ENCODE assay signal across 7 cellular contexts in genomic region chr15:53976844-53977392, GRCh38. TPM values are rescaled to one million over a fixed set of nuclear protein-coding genes. Genes with fewer than 3 reads are reported as not detected.
DNase-seq lines count a peak whose midpoint lies in the region; ATAC-seq and TF ChIP-seq lines count a peak whose summit lies in the region.

No MANE protein-coding gene starts in this region.

- TF ChIP-seq POLR2A in testis (IDR thresholded peaks at IDR 0.05): no peak

- H3K36me3 ChIP-seq in PC-3 (ENCODE audit: low read depth, low read length): no peaks in the 10 kb centered on the region
- no peaks in the 10 kb centered on the region for H3K36me3 ChIP-seq in testis (ENCODE audit: low read depth, missing control alignments)

- ATAC-seq in PC-3 (no peak), HG03378 (IDR thresholded peaks at IDR 0.05; ENCODE audit: unreplicated experiment) (no peak)

- POLR2A ChIA-PET in PC-3 (lab: Charles Lee; ENCODE audit: unreplicated experiment): no interaction called here

- 0 out of 2 replicates have a peak, but pooled peaks have one; percentile 18 for TF ChIP-seq CTCF in PC-3 (conservative IDR thresholded peaks at IDR 0.05; ENCODE audit: low read depth, low read length)
- peak in 1 of 3 experiments; percentile 12 for TF ChIP-seq CTCF in testis (IDR thresholded peaks at IDR 0.05)

- peak; percentile 63 for DNase-seq in KG1 (lab: John Stamatoyannopoulos, UW)
- DNase-seq in PC-3: peak; percentile 8
- peak; percentile 30 for DNase-seq in glomerular visceral epithelial cell (ENCODE audit: extremely low spot score)
- DNase-seq in testis: peak; percentile 40
- DNase-seq in SKM-1 (lab: John Stamatoyannopoulos, UW; ENCODE audit: unreplicated experiment): no peak
- DNase-seq in NCI-H2196 (lab: John Stamatoyannopoulos, UW; ENCODE audit: unreplicated experiment): no peak

- WGBS in testis, 2 donors: 54 to 61% methylated on average over 8 of the region's 8 CpGs

- intact Hi-C loops in PC-3 (cut with micrococcal nuclease): no loop called here
- intact Hi-C loops in testis (cut with DNase I; ENCODE audit: low total_unique reads): no loop called here

- H3K4me1 ChIP-seq in PC-3 (ENCODE audit: insufficient read depth, low read length): no peaks in the 10 kb centered on the region
- no peaks in the 10 kb centered on the region for H3K4me1 ChIP-seq in testis

- no peak overlapping the region for H3K4me2 ChIP-seq in PC-3 (ENCODE audit: low read length)

- no peaks in the 10 kb centered on the region for H3F3A ChIP-seq in PC-3 (ENCODE audit: low read length, unreplicated experiment)

- no peak overlapping the region for H3K9ac ChIP-seq in PC-3 (ENCODE audit: low read length)

- H3K9me3 ChIP-seq in PC-3 (ENCODE audit: low read length) (no peaks in the 10 kb centered on the region), testis (no peaks in the 10 kb centered on the region)

- H3K9me2 ChIP-seq in PC-3 (replicated peaks; ENCODE audit: low read length): no peaks in the 10 kb centered on the region

- H3K27ac ChIP-seq in PC-3 (ENCODE audit: low read length) (no peak overlapping the region), testis (no peak overlapping the region)

- H3K79me2 ChIP-seq in PC-3 (ENCODE audit: low read length): no peaks in the 10 kb centered on the region

- CTCF ChIA-PET in PC-3 (lab: Charles Lee): no interaction called here

- H2AFZ ChIP-seq in PC-3 (ENCODE audit: low read length): no peak overlapping the region

- no TSS peak for BruUV-seq in PC-3 (replicated peaks; lab: Mats Ljungman, UMichigan)

- H3K4me3 ChIP-seq in PC-3 (ENCODE audit: low read length) (no peak overlapping the region), testis (no peak overlapping the region)

- H4K20me1 ChIP-seq in PC-3 (ENCODE audit: low read length): no peaks in the 10 kb centered on the region

- H3K27me3 ChIP-seq in PC-3 (ENCODE audit: low read length) (peaks cover 4% of the 10 kb centered on the region; the same call in 1 of the 2 replicates), testis (no peaks in the 10 kb centered on the region)

RNA-seq across cellular contexts. Expression of gene UNC13C, which starts 1.3 kb away (rescaled TPM):
- total RNA-seq in PC-3 (2014; rRNA removed): not detected in 2 replicates
- 1 to 10 TPM; 6.1 to 8.8 TPM for total RNA-seq in testis
- 24.7 TPM for polyA plus RNA-seq in testis (ENCODE audit: insufficient read depth, low read depth, low replicate concordance)

Comparison
In these comparisons a context has a peak if more than half of its experiments do, and no peak if none do; other contexts are left out.
1. DNase-seq: peak in KG1 (single experiment), PC-3 (single experiment), glomerular visceral epithelial cell (single experiment) and testis (single experiment); none in SKM-1 (single experiment) and NCI-H2196 (single experiment).